In the genomic region with DNA sequence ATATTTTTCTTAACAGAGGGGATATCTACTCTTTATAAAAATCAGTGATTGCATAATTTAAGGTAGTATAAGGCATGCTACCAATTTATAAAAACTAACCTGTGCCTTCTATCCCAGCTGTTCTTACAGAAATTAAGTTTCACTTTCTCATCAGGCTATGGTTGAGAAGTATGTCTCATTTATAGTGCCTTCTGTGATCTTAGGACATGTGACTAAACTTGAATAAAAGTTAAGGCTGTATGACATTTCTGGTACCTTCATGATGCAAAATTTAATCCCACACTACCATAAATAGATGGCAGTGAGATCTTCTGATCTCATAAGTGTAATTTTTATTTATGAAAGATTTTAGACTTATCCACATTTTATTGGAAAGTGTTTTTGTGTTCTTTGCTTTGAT, we compare ENCODE assay signal across 10 cellular contexts. TPM values are rescaled to one million over a fixed set of nuclear protein-coding genes. Genes with fewer than 3 reads are reported as not detected.
A peak's percentile ranks its signal among the peaks of the same experiment; 100 is the strongest.
DNase-seq lines count a peak whose midpoint lies in the region; ATAC-seq, FAIRE-seq and TF ChIP-seq lines count a peak whose summit lies in the region.
"Had no signal": no experiment of that assay in that cellular context is flagged by ENCODE, and none has a peak within 500 bp of the region (broad histone marks: within the 10 kb centered on the region; RNA-seq: fewer than 3 reads in every experiment).

No MANE protein-coding gene starts in this region.

- peak; percentile 38 for ATAC-seq in GM21447 (IDR thresholded peaks at IDR 0.05; ENCODE audit: unreplicated experiment)
- ATAC-seq in PC-3 = no peak
- no peak for ATAC-seq in HG02884 (IDR thresholded peaks at IDR 0.05; ENCODE audit: unreplicated experiment)
- ATAC-seq in HG03135 (IDR thresholded peaks at IDR 0.05; ENCODE audit: unreplicated experiment) = no peak

- no peaks in the 10 kb centered on the region for H3K27me3 ChIP-seq in PC-3 (ENCODE audit: low read length)
- H3K27me3 ChIP-seq: MG63, vagina had no signal

- H3F3A ChIP-seq in PC-3 (ENCODE audit: low read length, unreplicated experiment) = no peaks in the 10 kb centered on the region

- peaks cover 100% of the 10 kb centered on the region for H3K79me2 ChIP-seq in PC-3 (ENCODE audit: low read length)

- DNase-seq in GM12891 (ENCODE audit: insufficient read length, low spot score) = no peak
- no peak for DNase-seq in PC-3
- DNase-seq in kidney tubule cell (ENCODE audit: low spot score) = no peak
- no peak for DNase-seq in nucleus accumbens (lab: John Stamatoyannopoulos, UW)
- DNase-seq: MG63 had no signal

- H3K36me3 ChIP-seq in PC-3 (ENCODE audit: low read depth, low read length) = peaks cover 43% of the 10 kb centered on the region
- H3K36me3 ChIP-seq: vagina had no signal

- BruUV-seq in PC-3 (replicated peaks; lab: Mats Ljungman, UMichigan) = no TSS peak

- no peak overlapping the region for H3K4me3 ChIP-seq in PC-3 (ENCODE audit: low read length)
- H3K4me3 ChIP-seq: MG63, vagina had no signal

- no peaks in the 10 kb centered on the region for H3K9me2 ChIP-seq in PC-3 (replicated peaks; ENCODE audit: low read length)

- peaks cover 78% of the 10 kb centered on the region for H3K4me1 ChIP-seq in PC-3 (ENCODE audit: insufficient read depth, low read length)

- FAIRE-seq in GM12891 (lab: Jason Lieb, UNC) (peak; percentile 81), islet of Langerhans (lab: Jason Lieb, UNC) (peak; percentile 91)

- no peaks in the 10 kb centered on the region for H3K9me3 ChIP-seq in PC-3 (ENCODE audit: low read length)
- H3K9me3 ChIP-seq: MG63, vagina had no signal

- POLR2A ChIA-PET in PC-3 (lab: Charles Lee; ENCODE audit: unreplicated experiment) = interaction anchor here (0.6 kb wide), 1 partner anchor 95 kb away, joined by 3 read pairs; no protein-coding TSS in a partner anchor

- no peak for TF ChIP-seq POLR2A in GM12891 (IDR thresholded peaks at IDR 0.05; ENCODE audit: low read depth, low read length)

- H3K9ac ChIP-seq in PC-3 (ENCODE audit: low read length) = no peak overlapping the region

- peaks cover 96% of the 10 kb centered on the region for H4K20me1 ChIP-seq in PC-3 (ENCODE audit: low read length)

- no peak overlapping the region for H2AFZ ChIP-seq in PC-3 (ENCODE audit: low read length)

- TF ChIP-seq CTCF in PC-3 (conservative IDR thresholded peaks at IDR 0.05; ENCODE audit: low read depth, low read length) = no peak

- H3K27ac ChIP-seq in PC-3 (ENCODE audit: low read length) = no peak overlapping the region
- H3K27ac ChIP-seq: vagina had no signal

- H3K4me2 ChIP-seq in PC-3 (ENCODE audit: low read length) = peak overlapping the region; percentile 23

- CTCF ChIA-PET in PC-3 (lab: Charles Lee) = no interaction called here

- intact Hi-C loops in PC-3 (cut with micrococcal nuclease) = no loop called here

TF ChIP-seq in GM12891, 5 proteins besides CTCF, POLR2A, EP300 and RAD21:
- TF ChIP-seq POU2F2 (IDR thresholded peaks at IDR 0.05; ENCODE audit: low read depth, low read length) = no peak
- no peak for TF ChIP-seq PAX5 (IDR thresholded peaks at IDR 0.05; ENCODE audit: insufficient read depth, low read length, severe bottlenecking)
- TF ChIP-seq TAF1 (IDR thresholded peaks at IDR 0.05; ENCODE audit: low read depth, low read length) = no peak
- no peak for TF ChIP-seq SPI1 (IDR thresholded peaks at IDR 0.05; ENCODE audit: low read depth, low read length)
- TF ChIP-seq POLR2AphosphoS5 (IDR thresholded peaks at IDR 0.05; ENCODE audit: low read depth, low read length) = no peak

RNA-seq across cellular contexts. Expression of a gene that starts 12.6 kb away (rescaled TPM):
- 23.8 TPM for polyA plus RNA-seq in GM12891 (2012; ENCODE audit: low read depth, missing spikeins)
- 84.7 and 85.5 TPM in 2 replicates for total RNA-seq in PC-3 (2014; rRNA removed)
